ENCODE assay signal across 12 cellular contexts in the genomic region with DNA sequence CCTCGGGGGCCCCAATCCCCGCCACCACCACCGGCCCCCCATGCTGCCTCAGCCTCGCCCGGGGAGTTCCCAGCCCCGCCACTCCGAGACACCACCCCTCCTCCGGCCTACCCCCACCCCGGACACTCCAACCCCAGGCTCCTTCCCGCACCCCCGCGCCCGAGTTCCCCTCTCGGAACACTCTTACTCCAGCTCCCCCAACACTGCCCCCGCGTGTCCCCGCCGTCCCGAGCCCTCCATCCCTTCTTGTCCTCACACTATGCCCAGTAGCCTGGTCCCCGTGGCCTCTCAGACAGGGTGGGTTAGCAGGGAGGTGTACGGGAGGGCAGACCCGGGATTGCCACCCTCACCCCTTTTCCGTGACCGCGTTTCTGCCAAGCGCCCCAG.
DNase-seq lines count a peak whose midpoint lies in the region; ATAC-seq, FAIRE-seq and TF ChIP-seq lines count a peak whose summit lies in the region.
"Had no signal": no experiment of that assay in that cellular context is flagged by ENCODE, and none has a peak within 500 bp of the region (broad histone marks: within the 10 kb centered on the region; RNA-seq: fewer than 3 reads in every experiment).

No MANE protein-coding gene starts in this region.

- CTCF ChIA-PET in AG04450 (lab: Charles Lee): interaction anchor here (0.7 kb wide), 2 partner anchors 16 to 145 kb away, joined by 5 to 10 read pairs; no protein-coding TSS in a partner anchor

- H3K27ac ChIP-seq in AG04450 (ENCODE audit: low read depth, low read length) (no peak overlapping the region), dorsolateral prefrontal cortex (peak overlapping the region in 2 of 59 donors; percentile 2 to 48), osteoblast (ENCODE audit: low read depth, low read length) (no peak overlapping the region), small intestine (ENCODE audit: low read depth in 1 of 2, low read length in 1 of 2) (no peak overlapping the region)
- H3K27ac ChIP-seq: PC-9 had no signal

- no peak overlapping the region for H2AFZ ChIP-seq in osteoblast (ENCODE audit: low read length)
- H2AFZ ChIP-seq: PC-9 had no signal

- TF ChIP-seq CTCF in AG04450 (IDR thresholded peaks at IDR 0.05; ENCODE audit: low read depth, low read length): no peak
- TF ChIP-seq CTCF in HFF-Myc (IDR thresholded peaks at IDR 0.05; ENCODE audit: low read depth, low read length, missing control alignments): no peak
- no peak for TF ChIP-seq CTCF in dorsolateral prefrontal cortex (IDR thresholded peaks at IDR 0.05 in 54 of 56, conservative IDR thresholded peaks at IDR 0.05 in 2 of 56; ENCODE audit: low read depth in 1 of 56, partially characterized antibody in 56 of 56)
- no peak for TF ChIP-seq CTCF in osteoblast (IDR thresholded peaks at IDR 0.05; ENCODE audit: extremely low read depth, low read depth, low read length)
- no peak for TF ChIP-seq CTCF in D721Med (IDR thresholded peaks at IDR 0.05; ENCODE audit: insufficient read depth, missing control alignments)

- H3K9me3 ChIP-seq in AG04450 (ENCODE audit: control insufficient read depth, insufficient read depth, low read length) (no peaks in the 10 kb centered on the region; the same call in 1 of the 2 replicates), osteoblast (ENCODE audit: low read depth, low read length) (no peaks in the 10 kb centered on the region), small intestine (ENCODE audit: control insufficient read depth, low read depth) (no peaks in the 10 kb centered on the region)

- H3K27me3 ChIP-seq in AG04450 (ENCODE audit: control insufficient read depth, insufficient read depth, low read length): no peaks in the 10 kb centered on the region
- peaks cover 0 to 95% (median 33%) of the 10 kb centered on the region in 45 donors for H3K27me3 ChIP-seq in dorsolateral prefrontal cortex
- H3K27me3 ChIP-seq in osteoblast (ENCODE audit: insufficient read depth, low read length): peaks cover 12% of the 10 kb centered on the region
- H3K27me3 ChIP-seq in small intestine (ENCODE audit: control insufficient read depth in 2 of 2, insufficient read depth in 2 of 2, low read length in 2 of 2): peaks cover 0 to 4% of the 10 kb centered on the region in 2 donors

- 37 to 63% (median 48%) methylated on average over 13 to 26 of the region's 26 CpGs for WGBS in small intestine, 3 donors

- H4K20me1 ChIP-seq in osteoblast (ENCODE audit: insufficient read depth, low read length): no peaks in the 10 kb centered on the region

- H3K4me1 ChIP-seq in osteoblast (ENCODE audit: insufficient read depth, low read length): peaks cover 9% of the 10 kb centered on the region
- no peaks in the 10 kb centered on the region for H3K4me1 ChIP-seq in small intestine (ENCODE audit: control insufficient read depth in 2 of 2, insufficient read depth in 1 of 2, low read depth in 1 of 2, low read length in 1 of 2)

- ATAC-seq in GM21381 (IDR thresholded peaks at IDR 0.05; ENCODE audit: unreplicated experiment): no peak
- ATAC-seq: K562 had no signal

- POLR2A ChIA-PET in AG04450 (lab: Yijun Ruan, JAX): no interaction called here

- H3K36me3 ChIP-seq in osteoblast (ENCODE audit: insufficient read depth, low read length) (no peaks in the 10 kb centered on the region), small intestine (ENCODE audit: control insufficient read depth in 2 of 2, insufficient read depth in 2 of 2, low read length in 2 of 2) (no peaks in the 10 kb centered on the region)

- no peak for FAIRE-seq in small intestine (lab: Jason Lieb, UNC)
- no peak for FAIRE-seq in D721Med (lab: Jason Lieb, UNC)
- FAIRE-seq: endometrium, K562 had no signal

- DNase-seq in AG04450 (ENCODE audit: low read depth, low spot score) (no peak), HFF-Myc (ENCODE audit: extremely low read depth, low read depth) (no peak), dorsolateral prefrontal cortex (no peak), osteoblast (ENCODE audit: insufficient read length, low spot score, missing footprints) (peak; percentile 76), NCI-H2029 (lab: John Stamatoyannopoulos, UW) (no peak), small intestine (no peak), D721Med (ENCODE audit: insufficient read length, low spot score) (no peak)
- DNase-seq: activated naive CD4-positive, alpha-beta T cell; PC-9 had no signal

- intact Hi-C loops in dorsolateral prefrontal cortex (cut with DNase I): loop anchor here (10.0 kb wide), 2 partner anchors 83 to 333 kb away; no protein-coding TSS in a partner anchor

- H3K4me2 ChIP-seq in osteoblast (ENCODE audit: insufficient read depth, low read length): peak overlapping the region; percentile 57
- H3K4me2 ChIP-seq: PC-9 had no signal

- peak overlapping the region; percentile 44; the same call in 1 of the 2 replicates for H3K4me3 ChIP-seq in AG04450 (ENCODE audit: low read depth, low read length)
- 0 out of 2 replicates have a peak overlapping the region, but pooled peaks have one; percentile 33 for H3K4me3 ChIP-seq in HFF-Myc (replicated peaks; ENCODE audit: low read depth, low read length)
- peak overlapping the region; percentile 14 to 67 (median 47) for H3K4me3 ChIP-seq in dorsolateral prefrontal cortex
- peak overlapping the region; percentile 42 for H3K4me3 ChIP-seq in osteoblast (ENCODE audit: insufficient read depth, low read length)
- H3K4me3 ChIP-seq in small intestine (ENCODE audit: low read depth in 1 of 2, low read length in 2 of 2): peak overlapping the region in 1 of 2 donors; percentile 45
- H3K4me3 ChIP-seq: K562, PC-9 had no signal

- no peaks in the 10 kb centered on the region for H3K79me2 ChIP-seq in osteoblast (ENCODE audit: insufficient read depth, low read length)
